ENCODE assay signal across 8 cellular contexts in genomic region chr15:43493687-43494472, GRCh38. TPM values are rescaled to one million over a fixed set of nuclear protein-coding genes. Genes with fewer than 3 reads are reported as not detected.
DNase-seq lines count a peak whose midpoint lies in the region; ATAC-seq and TF ChIP-seq lines count a peak whose summit lies in the region.

No MANE protein-coding gene starts in this region.

- ATAC-seq in DND-41 (ENCODE audit: insufficient read depth, low read depth) = no peak

- DNase-seq in DND-41 = no peak
- DNase-seq in endothelial cell (ENCODE audit: low spot score) = no peak
- no peak for DNase-seq in NK-92 (lab: John Stamatoyannopoulos, UW; ENCODE audit: unreplicated experiment)
- DNase-seq in Ammon's horn (ENCODE audit: low spot score) = no peak
- no peak for DNase-seq in HPDE6-E6E7 (ENCODE audit: extremely low spot score)
- no peak for DNase-seq in cerebellar nuclear complex (lab: John Stamatoyannopoulos, UW)

- H3K79me2 ChIP-seq in DND-41 (ENCODE audit: insufficient read depth, low read length) (peaks cover 15% of the 10 kb centered on the region), OCI-LY1 (ENCODE audit: insufficient read depth, low read length) (no peaks in the 10 kb centered on the region), parathyroid adenoma (peaks cover 6% of the 10 kb centered on the region)

- peak overlapping the region; percentile 64 for H3K27ac ChIP-seq in DND-41 (ENCODE audit: low read length)
- no peak overlapping the region for H3K27ac ChIP-seq in OCI-LY1 (ENCODE audit: low read depth, low read length, poor library complexity, severe bottlenecking)
- peak overlapping the region; percentile 80 for H3K27ac ChIP-seq in parathyroid adenoma

- H3K27me3 Mint-ChIP-seq in endothelial cell (ENCODE audit: unreplicated experiment) = no peaks in the 10 kb centered on the region

- H3K27ac Mint-ChIP-seq in endothelial cell (ENCODE audit: unreplicated experiment) = peak overlapping the region; percentile 99

- peaks cover 12% of the 10 kb centered on the region for H3K36me3 Mint-ChIP-seq in endothelial cell (ENCODE audit: low read depth, unreplicated experiment)

- H4K20me1 ChIP-seq in DND-41 (ENCODE audit: insufficient read depth, low read length) (no peaks in the 10 kb centered on the region), OCI-LY1 (ENCODE audit: insufficient read depth, low read length) (no peaks in the 10 kb centered on the region)

- H3K36me3 ChIP-seq in DND-41 (ENCODE audit: insufficient read depth, low read length) = peaks cover 18% of the 10 kb centered on the region
- H3K36me3 ChIP-seq in OCI-LY1 (ENCODE audit: insufficient read depth, low read length) = peaks cover 24% of the 10 kb centered on the region; the same call in 1 of the 2 replicates
- no peaks in the 10 kb centered on the region for H3K36me3 ChIP-seq in parathyroid adenoma (ENCODE audit: control insufficient read depth, insufficient read depth, low read length)

- H3K4me1 ChIP-seq in DND-41 (ENCODE audit: insufficient read depth, low read length) (peaks cover 31% of the 10 kb centered on the region), OCI-LY1 (ENCODE audit: insufficient read depth, low read length, severe bottlenecking) (peaks cover 14% of the 10 kb centered on the region), parathyroid adenoma (peaks cover 6% of the 10 kb centered on the region)

- H3K4me3 Mint-ChIP-seq in endothelial cell (ENCODE audit: unreplicated experiment) = peak overlapping the region; percentile 99

- H2AFZ ChIP-seq in DND-41 (ENCODE audit: low read depth, low read length) = peak overlapping the region; percentile 92
- H2AFZ ChIP-seq in OCI-LY1 (ENCODE audit: low read length) = peak overlapping the region; percentile 97
- peak overlapping the region; percentile 89 for H2AFZ ChIP-seq in parathyroid adenoma

- H3K9me2 ChIP-seq in OCI-LY1 (ENCODE audit: low read depth, low read length) = no peaks in the 10 kb centered on the region

- no peaks in the 10 kb centered on the region for H3F3A ChIP-seq in OCI-LY1 (ENCODE audit: insufficient read depth, low read length)

- H3K4me3 ChIP-seq in DND-41 (ENCODE audit: low read depth in 1 of 2, low read length in 2 of 2) (peak overlapping the region in 1 of 2 experiments; percentile 91; a peak in 2 of 4 replicates), OCI-LY1 (ENCODE audit: low read depth, low read length, poor library complexity, severe bottlenecking) (peak overlapping the region; percentile 72), parathyroid adenoma (ENCODE audit: low read depth, low read length) (peak overlapping the region; percentile 66)

- H3K27me3 ChIP-seq in DND-41 (ENCODE audit: insufficient read depth, low read length, poor library complexity) (no peaks in the 10 kb centered on the region), OCI-LY1 (ENCODE audit: insufficient read depth, low read length) (no peaks in the 10 kb centered on the region), parathyroid adenoma (ENCODE audit: control insufficient read depth, insufficient read depth, low read length) (no peaks in the 10 kb centered on the region)

- peak overlapping the region; percentile 88 for H3K4me2 ChIP-seq in DND-41 (ENCODE audit: insufficient read depth, low read length)
- peak overlapping the region; percentile 73 for H3K4me2 ChIP-seq in OCI-LY1 (ENCODE audit: low read length)
- H3K4me2 ChIP-seq in parathyroid adenoma (ENCODE audit: low read length) = peak overlapping the region; percentile 76

- peaks cover 3% of the 10 kb centered on the region for H3K9me3 Mint-ChIP-seq in endothelial cell (ENCODE audit: unreplicated experiment)

- H3K9me3 ChIP-seq in DND-41 (ENCODE audit: insufficient read depth, low read length, severe bottlenecking) (no peaks in the 10 kb centered on the region), OCI-LY1 (ENCODE audit: low read length) (no peaks in the 10 kb centered on the region), parathyroid adenoma (ENCODE audit: control insufficient read depth, low read length) (no peaks in the 10 kb centered on the region)

- peaks cover 16% of the 10 kb centered on the region for H3K4me1 Mint-ChIP-seq in endothelial cell (ENCODE audit: unreplicated experiment)

- TF ChIP-seq CTCF in DND-41 (IDR thresholded peaks at IDR 0.05; ENCODE audit: borderline replicate concordance, extremely low read depth, low read length, poor library complexity, severe bottlenecking) (no peak), OCI-LY1 (IDR thresholded peaks at IDR 0.05; ENCODE audit: low read length) (no peak), endothelial cell (IDR thresholded peaks at IDR 0.05; ENCODE audit: unreplicated experiment) (no peak), parathyroid adenoma (IDR thresholded peaks at IDR 0.05) (no peak)

- H3K9ac ChIP-seq in DND-41 (ENCODE audit: low read depth, low read length) (peak overlapping the region; percentile 64), OCI-LY1 (ENCODE audit: low read length) (peak overlapping the region; percentile 60; the same call in 1 of the 2 replicates), parathyroid adenoma (no peak overlapping the region)

RNA-seq across cellular contexts. Expression of gene TP53BP1, which starts 0.9 kb away (rescaled TPM):
- total RNA-seq in endothelial cell (ENCODE audit: unreplicated experiment) = 97.5 TPM

RNA-seq across cellular contexts. Expression of gene MAP1A, which starts 23.5 kb away (rescaled TPM):
- total RNA-seq in endothelial cell (ENCODE audit: unreplicated experiment) = 1.8 TPM
